Comparison of ENCODE assay signal across 8 cellular contexts in the genomic region with DNA sequence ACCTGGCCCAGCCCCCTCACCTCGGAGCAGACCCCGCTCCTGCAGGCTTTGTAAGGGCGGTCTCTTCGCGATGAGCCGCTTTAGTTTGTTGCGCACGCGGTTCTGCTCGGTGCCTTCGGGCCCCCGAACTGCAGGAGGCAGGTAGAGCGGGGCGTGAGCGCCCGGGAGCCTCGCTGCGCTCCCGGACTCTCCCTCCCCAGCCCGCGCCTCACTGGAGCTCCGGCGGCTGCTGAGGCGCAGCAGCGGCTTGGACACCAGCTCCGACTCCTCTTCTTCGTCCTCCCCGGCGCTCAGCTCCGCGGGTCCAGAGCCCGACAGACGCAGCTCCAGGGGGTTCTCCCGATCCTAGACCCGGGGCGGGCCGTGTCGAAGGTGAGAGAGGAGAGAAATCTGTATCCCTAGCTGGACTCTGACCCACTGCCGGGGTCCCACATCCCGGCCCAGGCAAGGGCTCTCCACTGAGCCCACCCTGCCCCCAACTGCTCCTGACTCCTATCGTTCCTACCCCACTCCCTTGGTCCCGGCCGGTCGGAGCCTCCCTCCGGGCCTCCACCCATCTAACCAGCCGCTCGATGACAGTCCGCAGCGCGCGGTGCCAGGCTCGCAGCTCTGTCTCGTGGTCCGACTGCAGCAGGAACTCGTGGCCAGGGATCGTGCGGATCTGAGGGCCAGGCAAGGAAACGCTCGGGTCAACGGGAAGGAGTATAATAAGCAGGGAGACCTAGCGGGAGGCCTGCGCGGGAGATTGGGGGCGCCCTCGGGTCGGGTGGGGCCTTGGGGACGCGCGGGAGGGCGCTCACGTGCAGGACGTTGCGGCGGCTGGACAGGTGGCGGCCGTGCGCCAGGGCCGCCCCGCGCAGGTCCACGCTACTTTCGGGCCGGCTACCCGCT. TPM values are rescaled to one million over a fixed set of nuclear protein-coding genes. Genes with fewer than 3 reads are reported as not detected.
DNase-seq lines count a peak whose midpoint lies in the region; ATAC-seq and TF ChIP-seq lines count a peak whose summit lies in the region.

No MANE protein-coding gene starts in this region.

- H3K27me3 Mint-ChIP-seq in nephron progenitor cell (ENCODE audit: low read depth, poor library complexity) = peaks cover 96% of the 10 kb centered on the region

- TF ChIP-seq CTCF in epithelial cell of proximal tubule (conservative IDR thresholded peaks at IDR 0.05; ENCODE audit: low read depth, low read length) (no peak), nephron progenitor cell (IDR thresholded peaks at IDR 0.05) (no peak)

- DNase-seq in Daoy (ENCODE audit: low read depth) (peak; percentile 40), NCI-H146 treated with DMSO at 0.1 percent for 48 hours (lab: John Stamatoyannopoulos, UW; ENCODE audit: unreplicated experiment) (peak; percentile 25), epithelial cell of proximal tubule (ENCODE audit: low read depth) (no peak), nephron progenitor cell (peak; percentile 57), OCI-M1 (lab: John Stamatoyannopoulos, UW) (no peak), cerebellar nuclear complex (lab: John Stamatoyannopoulos, UW) (no peak)

- peak overlapping the region; percentile 34 for H3K4me3 ChIP-seq in epithelial cell of proximal tubule (ENCODE audit: low read depth, low read length)

- no peak for ATAC-seq in GM18907 (IDR thresholded peaks at IDR 0.05; ENCODE audit: unreplicated experiment)
- no peak for ATAC-seq in GM21526 (IDR thresholded peaks at IDR 0.05; ENCODE audit: low FRiP score, unreplicated experiment)

- H3K4me1 Mint-ChIP-seq in nephron progenitor cell = peaks cover 42% of the 10 kb centered on the region

- no peak overlapping the region for H3K27ac Mint-ChIP-seq in nephron progenitor cell

- H3K36me3 Mint-ChIP-seq in nephron progenitor cell (ENCODE audit: low read depth) = no peaks in the 10 kb centered on the region

- H3K9me3 Mint-ChIP-seq in nephron progenitor cell = no peaks in the 10 kb centered on the region

- peak overlapping the region; percentile 79 for H3K4me3 Mint-ChIP-seq in nephron progenitor cell

RNA-seq across cellular contexts. Expression of a gene that starts 4.2 kb away (rescaled TPM):
- total RNA-seq in Daoy (2014; rRNA removed; shearing (Covaris generic)) = 0.51 TPM in 1 of 2 replicates, not detected in the other
- total RNA-seq in epithelial cell of proximal tubule = 0.29 and 1.2 TPM in 2 replicates

RNA-seq across cellular contexts. Expression of a gene that starts 12.4 kb away (rescaled TPM):
- total RNA-seq in Daoy (2014; rRNA removed; shearing (Covaris generic)) = 120 and 177 TPM in 2 replicates
- total RNA-seq in epithelial cell of proximal tubule = 107 and 151 TPM in 2 replicates

RNA-seq across cellular contexts. Expression of a gene that starts 15.9 kb away (rescaled TPM):
- 0.57 and 2.1 TPM in 2 replicates for total RNA-seq in Daoy (2014; rRNA removed; shearing (Covaris generic))
- total RNA-seq in epithelial cell of proximal tubule = 0.51 TPM in 1 of 2 replicates, not detected in the other

RNA-seq across cellular contexts. Expression of a gene that starts 20.4 kb away (rescaled TPM):
- 0.80 and 1.6 TPM in 2 replicates for total RNA-seq in Daoy (2014; rRNA removed; shearing (Covaris generic))
- 0.29 TPM in 1 of 2 replicates, not detected in the other for total RNA-seq in epithelial cell of proximal tubule

RNA-seq across cellular contexts. Expression of a gene that starts 40.9 kb away (rescaled TPM):
- total RNA-seq in Daoy (2014; rRNA removed; shearing (Covaris generic)) = not detected in 2 replicates
- not detected in 2 replicates for total RNA-seq in epithelial cell of proximal tubule

Comparison
In these comparisons a context has a peak if more than half of its experiments do, and no peak if none do; other contexts are left out.
1. DNase-seq: peak in Daoy (single experiment), NCI-H146 treated with DMSO at 0.1 percent for 48 hours (single experiment) and nephron progenitor cell (single experiment); none in epithelial cell of proximal tubule (single experiment), OCI-M1 (single experiment) and cerebellar nuclear complex (0 of 2).